Comparison of ENCODE assay signal across 13 cellular contexts in genomic region chr10:12750526-12751201, GRCh38.
"Had no signal": no experiment of that assay in that cellular context is flagged by ENCODE, and none has a peak within 500 bp of the region (broad histone marks: within the 10 kb centered on the region; RNA-seq: fewer than 3 reads in every experiment).

No MANE protein-coding gene starts in this region.

- H3K27me3 ChIP-seq: stomach had no signal

- H3K9me3 ChIP-seq: stomach, thoracic aorta had no signal

- H3K4me3 ChIP-seq: skin epidermis, stomach, thoracic aorta had no signal

- DNase-seq: activated CD4-positive, alpha-beta memory T cell treated with anti-CD3 and anti-CD28 coated beads for 36 hours; activated CD4-positive, alpha-beta T cell treated with anti-CD3 and anti-CD28 coated beads for 1 hour; activated gamma-delta T cell treated with Interleukin-2 at 50 U/mL for 16 hours; activated T-cell treated with anti-CD3 and anti-CD28 coated beads, Interleukin-2, amount 50 U/mL, for 4 hours; dermis blood vessel endothelial cell; erythroblast; glutamatergic neuron; stimulated activated CD4-positive, alpha-beta T cell treated with anti-CD3 and anti-CD28 coated beads, Interleukin-4, amount 100 ng/mL, for 4 hours; stomach; SW 1271; T-helper 9 cell had no signal

- H3K36me3 ChIP-seq: stomach, thoracic aorta had no signal

- ATAC-seq: activated T-cell treated with anti-CD3 and anti-CD28 coated beads, Interleukin-2, amount 50 U/mL, for 4 hours had no signal

- H3K27ac ChIP-seq: skin epidermis, stomach, thoracic aorta had no signal

- H3K4me1 ChIP-seq: stomach had no signal
